Comparison of ENCODE assay signal across 39 cellular contexts in the genomic region with DNA sequence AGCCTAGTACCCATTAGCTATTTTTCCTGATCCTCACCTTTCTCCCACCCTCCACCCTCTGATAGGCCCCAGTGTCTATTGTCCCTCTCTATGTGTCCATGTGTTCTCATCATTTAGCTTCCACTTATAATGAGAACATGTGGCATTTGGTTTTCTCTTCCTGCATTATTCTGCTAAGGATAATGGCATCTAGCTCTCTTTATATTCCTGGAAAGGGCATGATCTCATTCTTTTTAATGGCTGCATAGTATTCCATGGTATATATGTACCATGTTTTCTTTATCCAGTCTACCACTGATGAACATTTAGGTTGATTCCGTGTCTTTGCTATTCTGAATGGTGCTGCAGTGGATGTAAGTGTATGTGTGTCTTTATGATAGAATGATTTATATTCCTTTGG.
"Had no signal": no experiment of that assay in that cellular context is flagged by ENCODE, and none has a peak within 500 bp of the region (broad histone marks: within the 10 kb centered on the region; RNA-seq: fewer than 3 reads in every experiment).

No MANE protein-coding gene starts in this region.

- FAIRE-seq: astrocyte, bronchial epithelial cell, colon had no signal

- ATAC-seq: activated naive CD8-positive, alpha-beta T cell treated with anti-CD3 and anti-CD28 coated beads, Interleukin-2, amount 50 U/mL, for 24 hours; activated T-cell treated with anti-CD3 and anti-CD28 coated beads, Interleukin-2, amount 50 U/mL, for 4 hours; activated T-cell treated with anti-CD3 and anti-CD28 coated beads, Interleukin-2, amount 50 U/mL, for 72 hours; body of pancreas had no signal

- H3K36me3 Mint-ChIP-seq: activated naive CD4-positive, alpha-beta T cell treated with anti-CD3 and anti-CD28 coated beads, Interleukin-2, amount 10 ng/mL, durations not matched to agents 7 days and 5 days; activated naive CD8-positive, alpha-beta T cell treated with anti-CD3 and anti-CD28 coated beads for 36 hours; activated naive CD8-positive, alpha-beta T cell treated with anti-CD3 and anti-CD28 coated beads, Interleukin-2, amount 10 ng/mL, durations not matched to agents 7 days and 5 days; brain had no signal

- H3K27me3 Mint-ChIP-seq: activated T-cell treated with anti-CD3 and anti-CD28 coated beads, Interleukin-2, amount 50 U/mL, for 24 hours; brain had no signal

- H3K36me3 ChIP-seq: adrenal gland, ascending aorta, brain microvascular endothelial cell, breast epithelium, cardiac muscle cell, colonic mucosa had no signal

- H3K4me1 ChIP-seq: adrenal gland, ascending aorta, body of pancreas, breast epithelium, colonic mucosa had no signal

- H3K9me3 Mint-ChIP-seq: activated naive CD4-positive, alpha-beta T cell treated with anti-CD3 and anti-CD28 coated beads, Interleukin-2, amount 10 ng/mL, durations not matched to agents 7 days and 5 days; activated naive CD8-positive, alpha-beta T cell treated with anti-CD3 and anti-CD28 coated beads, Interleukin-2, amount 10 ng/mL, durations not matched to agents 7 days and 5 days; activated T-cell treated with anti-CD3 and anti-CD28 coated beads, Interleukin-2, amount 50 U/mL, for 24 hours had no signal

- H3K27me3 ChIP-seq: adrenal gland, ascending aorta, body of pancreas, brain microvascular endothelial cell, breast epithelium, cardiac muscle cell, colonic mucosa had no signal

- H3K4me3 ChIP-seq: adrenal gland, ascending aorta, body of pancreas, breast epithelium, cardiac muscle cell, colonic mucosa had no signal

- H3K27ac Mint-ChIP-seq: activated naive CD4-positive, alpha-beta T cell treated with anti-CD3 and anti-CD28 coated beads for 36 hours; activated naive CD4-positive, alpha-beta T cell treated with anti-CD3 and anti-CD28 coated beads, Interleukin-2, amount 10 ng/mL, durations not matched to agents 7 days and 5 days; activated naive CD8-positive, alpha-beta T cell; activated naive CD8-positive, alpha-beta T cell treated with anti-CD3 and anti-CD28 coated beads for 36 hours; activated naive CD8-positive, alpha-beta T cell treated with anti-CD3 and anti-CD28 coated beads, Interleukin-2, amount 10 ng/mL, durations not matched to agents 7 days and 5 days; activated naive CD8-positive, alpha-beta T cell treated with anti-CD3 and anti-CD28 coated beads, Interleukin-2, amount 50 U/mL, for 24 hours; activated T-cell treated with anti-CD3 and anti-CD28 coated beads, Interleukin-2, amount 50 U/mL, for 24 hours; activated T-cell treated with anti-CD3 and anti-CD28 coated beads, Interleukin-2, amount 50 U/mL, for 72 hours; activated T-helper 1 cell treated with anti-CD3 and anti-CD28 coated beads, Interleukin-12 subunit alpha, Interleukin-12 subunit beta, Interleukin-2, Interleukin-4 antibody, amounts not matched to agents 30 ng/mL and 10 ng/mL and 1 ng/mL, durations not matched to agents 14 hours and 24 hours and 36 hours; activated T-helper 2 cell treated with anti-CD3 and anti-CD28 coated beads, Interferon-gamma antibody, Interleukin-2, Interleukin-4, amounts not matched to agents 10 μg/mL and 5 μg/mL and 100 μg/mL, durations not matched to agents 14 hours and 24 hours and 36 hours; brain had no signal

- H3K4me3 Mint-ChIP-seq: activated naive CD4-positive, alpha-beta T cell treated with anti-CD3 and anti-CD28 coated beads for 36 hours; activated naive CD4-positive, alpha-beta T cell treated with anti-CD3 and anti-CD28 coated beads, Interleukin-2, amount 10 ng/mL, durations not matched to agents 7 days and 5 days; activated naive CD8-positive, alpha-beta T cell; activated naive CD8-positive, alpha-beta T cell treated with anti-CD3 and anti-CD28 coated beads for 36 hours; activated naive CD8-positive, alpha-beta T cell treated with anti-CD3 and anti-CD28 coated beads, Interleukin-2, amount 10 ng/mL, durations not matched to agents 7 days and 5 days; activated naive CD8-positive, alpha-beta T cell treated with anti-CD3 and anti-CD28 coated beads, Interleukin-2, amount 50 U/mL, for 24 hours; activated T-cell treated with anti-CD3 and anti-CD28 coated beads, Interleukin-2, amount 50 U/mL, for 24 hours; activated T-cell treated with anti-CD3 and anti-CD28 coated beads, Interleukin-2, amount 50 U/mL, for 4 hours; activated T-cell treated with anti-CD3 and anti-CD28 coated beads, Interleukin-2, amount 50 U/mL, for 72 hours; activated T-helper 1 cell treated with anti-CD3 and anti-CD28 coated beads, Interleukin-12 subunit alpha, Interleukin-12 subunit beta, Interleukin-2, Interleukin-4 antibody, amounts not matched to agents 30 ng/mL and 10 ng/mL and 1 ng/mL, durations not matched to agents 14 hours and 24 hours and 36 hours; brain; central memory CD8-positive, alpha-beta T cell had no signal

- H3K27ac ChIP-seq: adrenal gland, ascending aorta, body of pancreas, brain microvascular endothelial cell, breast epithelium, cardiac muscle cell, colonic mucosa had no signal

- H3K4me1 Mint-ChIP-seq: activated naive CD4-positive, alpha-beta T cell treated with anti-CD3 and anti-CD28 coated beads, Interleukin-2, amount 10 ng/mL, durations not matched to agents 7 days and 5 days; activated naive CD8-positive, alpha-beta T cell treated with anti-CD3 and anti-CD28 coated beads for 36 hours; activated naive CD8-positive, alpha-beta T cell treated with anti-CD3 and anti-CD28 coated beads, Interleukin-2, amount 10 ng/mL, durations not matched to agents 7 days and 5 days; activated naive CD8-positive, alpha-beta T cell treated with anti-CD3 and anti-CD28 coated beads, Interleukin-2, amount 50 U/mL, for 24 hours; central memory CD8-positive, alpha-beta T cell had no signal

- H3K9me3 ChIP-seq: adrenal gland, ascending aorta, body of pancreas, breast epithelium, colonic mucosa had no signal

- DNase-seq: activated effector memory CD4-positive, alpha-beta T cell treated with anti-CD3 and anti-CD28 coated beads, Interleukin-2, amount 50 U/mL, for 16 hours; activated effector memory CD4-positive, alpha-beta T cell treated with Interleukin-2 at 50 U/mL for 16 hours; activated gamma-delta T cell; activated gamma-delta T cell treated with Interleukin-2 at 50 U/mL for 16 hours; activated naive CD4-positive, alpha-beta T cell; activated naive CD4-positive, alpha-beta T cell treated with anti-CD3 and anti-CD28 coated beads for 36 hours; activated naive CD4-positive, alpha-beta T cell treated with anti-CD3 and anti-CD28 coated beads, Interleukin-2, amount 10 ng/mL, durations not matched to agents 7 days and 5 days; activated naive CD4-positive, alpha-beta T cell treated with anti-CD3 and anti-CD28 coated beads, Interleukin-2, amount 50 U/mL, for 16 hours; activated naive CD4-positive, alpha-beta T cell treated with Interleukin-2 at 50 U/mL for 16 hours; activated naive CD8-positive, alpha-beta T cell treated with anti-CD3 and anti-CD28 coated beads for 36 hours; activated naive CD8-positive, alpha-beta T cell treated with anti-CD3 and anti-CD28 coated beads, Interleukin-2, amount 10 ng/mL, durations not matched to agents 7 days and 5 days; activated naive CD8-positive, alpha-beta T cell treated with anti-CD3 and anti-CD28 coated beads, Interleukin-2, amount 50 U/mL, for 24 hours; activated T-cell treated with anti-CD3 and anti-CD28 coated beads, Interleukin-2, amount 50 U/mL, for 1 hour; activated T-cell treated with anti-CD3 and anti-CD28 coated beads, Interleukin-2, amount 50 U/mL, for 24 hours; activated T-cell treated with anti-CD3 and anti-CD28 coated beads, Interleukin-2, amount 50 U/mL, for 4 hours; activated T-cell treated with anti-CD3 and anti-CD28 coated beads, Interleukin-2, amount 50 U/mL, for 48 hours; activated T-cell treated with anti-CD3 and anti-CD28 coated beads, Interleukin-2, amount 50 U/mL, for 72 hours; adrenal gland; amniotic stem cell; amygdala; anterior cingulate cortex; aorta; body of pancreas; brain microvascular endothelial cell; caudate nucleus; central memory CD4-positive, alpha-beta T cell; cerebellar nuclear complex; colonic mucosa had no signal
